Comparison of ENCODE assay signal across 8 cellular contexts in the genomic region with DNA sequence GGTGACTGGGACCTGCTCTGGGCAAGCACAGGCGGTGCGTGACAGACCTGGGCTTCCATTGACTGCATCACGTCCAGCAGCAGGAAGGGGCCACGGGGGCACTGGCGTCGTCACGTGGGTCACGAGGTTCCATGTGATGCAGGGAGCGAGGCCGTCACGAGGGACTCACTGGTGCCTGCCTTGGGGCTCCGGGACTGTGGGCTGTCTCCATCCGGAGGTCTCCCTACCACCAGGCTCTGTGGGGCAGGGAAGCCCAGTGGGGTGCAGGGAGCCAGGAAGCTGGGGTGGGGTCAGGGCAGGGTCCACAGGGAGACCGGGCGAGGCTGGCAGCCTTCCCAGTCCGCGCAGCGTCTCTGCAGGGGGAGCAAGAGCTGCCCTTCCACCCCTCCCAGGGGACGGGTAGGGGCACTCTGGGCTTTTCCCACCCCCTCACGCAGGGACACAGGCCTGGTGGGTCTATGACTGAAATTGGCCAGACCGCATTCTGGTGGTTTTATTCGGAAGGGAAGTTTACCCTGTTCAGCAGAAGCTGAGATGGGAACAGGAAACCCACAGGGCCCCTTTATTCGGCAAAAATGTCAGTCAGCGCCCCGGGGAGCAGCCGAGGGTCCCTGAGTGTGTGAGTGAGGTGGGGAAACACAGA. TPM values are rescaled to one million over a fixed set of nuclear protein-coding genes. Genes with fewer than 3 reads are reported as not detected.
A peak's percentile ranks its signal among the peaks of the same experiment; 100 is the strongest.
DNase-seq lines count a peak whose midpoint lies in the region; FAIRE-seq and TF ChIP-seq lines count a peak whose summit lies in the region.

No MANE protein-coding gene starts in this region.

- TF ChIP-seq EP300 in suprapubic skin (IDR thresholded peaks at IDR 0.05): no peak

- peak; percentile 94 for FAIRE-seq in GM19239 (lab: Jason Lieb, UNC)

- H3K36me3 ChIP-seq in duodenal mucosa (ENCODE audit: control insufficient read depth in 1 of 2, insufficient read depth in 2 of 2, low read length in 2 of 2): peaks cover 19 to 27% of the 10 kb centered on the region in 2 donors
- peaks cover 23% of the 10 kb centered on the region for H3K36me3 ChIP-seq in suprapubic skin

- H3K4me1 ChIP-seq in duodenal mucosa (ENCODE audit: control insufficient read depth in 1 of 2, insufficient read depth in 2 of 2, low read length in 2 of 2): peaks cover 24 to 52% of the 10 kb centered on the region in 2 donors
- peaks cover 43% of the 10 kb centered on the region for H3K4me1 ChIP-seq in suprapubic skin

- no peak for TF ChIP-seq CTCF in suprapubic skin (IDR thresholded peaks at IDR 0.05)

- H3K27ac ChIP-seq in duodenal mucosa (ENCODE audit: low read depth, low read length) (peak overlapping the region; percentile 99), suprapubic skin (peak overlapping the region; percentile 94)

- no peaks in the 10 kb centered on the region for H3K9me3 ChIP-seq in duodenal mucosa (ENCODE audit: control insufficient read depth in 1 of 2, low read length in 2 of 2)
- no peaks in the 10 kb centered on the region for H3K9me3 ChIP-seq in suprapubic skin

- DNase-seq in AML-193 (lab: John Stamatoyannopoulos, UW): peak; percentile 66 to 75
- DNase-seq in GM19239 (ENCODE audit: insufficient read length, low spot score): peak; percentile 68
- DNase-seq in KG1 (lab: John Stamatoyannopoulos, UW): peak; percentile 84
- DNase-seq in activated CD4-positive, alpha-beta T cell treated with anti-CD3 and anti-CD28 coated beads for 4 hours: peak; percentile 64 to 67
- DNase-seq in myocyte (ENCODE audit: low read depth): peak; percentile 12
- peak; percentile 94 to 95 for DNase-seq in suprapubic skin (ENCODE audit: low spot score in 2 of 2)
- no peak for DNase-seq in NCI-H526 (lab: John Stamatoyannopoulos, UW)

- H3K4me3 ChIP-seq in duodenal mucosa (ENCODE audit: low read depth in 1 of 2, low read length in 2 of 2) (peak overlapping the region; percentile 96 to 98), suprapubic skin (peak overlapping the region; percentile 58)

- 0% methylated on average over 8 of the region's 26 CpGs for WGBS in suprapubic skin

- peak in 1 of 2 donors; percentile 74 for TF ChIP-seq POLR2A in suprapubic skin (IDR thresholded peaks at IDR 0.05)

- peak overlapping the region; percentile 99 to 100 for H3K9ac ChIP-seq in duodenal mucosa (ENCODE audit: low read depth in 1 of 2, low read length in 2 of 2)

- H3K27me3 ChIP-seq in duodenal mucosa (ENCODE audit: control insufficient read depth in 1 of 2, insufficient read depth in 2 of 2, low read length in 2 of 2): no peaks in the 10 kb centered on the region
- no peaks in the 10 kb centered on the region for H3K27me3 ChIP-seq in suprapubic skin

RNA-seq across cellular contexts. Expression of gene TNFRSF14, which starts 0.4 kb away (rescaled TPM):
- 8.6 and 9.1 TPM in 2 replicates for total RNA-seq in myocyte
- 4.6 TPM for polyA plus RNA-seq in myocyte (2012)
- total RNA-seq in suprapubic skin: 100 to 1,000 TPM in 1 of 4 donors, 10 to 100 TPM in 3; 33.3 to 111 (median 60.9) TPM

RNA-seq across cellular contexts. Expression of gene HES5, which starts 25.7 kb away (rescaled TPM):
- total RNA-seq in myocyte (not detected in 2 replicates), suprapubic skin (10 to 100 TPM in 1 of 4 donors, 1 to 10 TPM in 3; 2.6 to 12.0 (median 5.9) TPM)
- not detected for polyA plus RNA-seq in myocyte (2012)

RNA-seq across cellular contexts. Expression of gene PANK4, which starts 29.4 kb away (rescaled TPM):
- total RNA-seq in myocyte: 19.4 and 27.5 TPM in 2 replicates
- 17.9 TPM for polyA plus RNA-seq in myocyte (2012)
- 10 to 100 TPM; 17.7 to 36.0 (median 29.7) TPM for total RNA-seq in suprapubic skin

RNA-seq across cellular contexts. Expression of gene PRXL2B, which starts 30.8 kb away (rescaled TPM):
- total RNA-seq in myocyte: 15.3 and 21.5 TPM in 2 replicates
- 17.9 TPM for polyA plus RNA-seq in myocyte (2012)
- total RNA-seq in suprapubic skin: 10 to 100 TPM in 2 of 4 donors, 1 to 10 TPM in 2; 9.7 to 16.3 (median 10.7) TPM

Comparison
In these comparisons a context has a peak if more than half of its experiments do, and no peak if none do; other contexts are left out.
1. DNase-seq: peak in AML-193 (2 of 2), GM19239 (single experiment), KG1 (single experiment), activated CD4-positive, alpha-beta T cell treated with anti-CD3 and anti-CD28 coated beads for 4 hours (2 of 2), myocyte (single experiment) and suprapubic skin (2 of 2); none in NCI-H526 (0 of 2).